In the genomic region with DNA sequence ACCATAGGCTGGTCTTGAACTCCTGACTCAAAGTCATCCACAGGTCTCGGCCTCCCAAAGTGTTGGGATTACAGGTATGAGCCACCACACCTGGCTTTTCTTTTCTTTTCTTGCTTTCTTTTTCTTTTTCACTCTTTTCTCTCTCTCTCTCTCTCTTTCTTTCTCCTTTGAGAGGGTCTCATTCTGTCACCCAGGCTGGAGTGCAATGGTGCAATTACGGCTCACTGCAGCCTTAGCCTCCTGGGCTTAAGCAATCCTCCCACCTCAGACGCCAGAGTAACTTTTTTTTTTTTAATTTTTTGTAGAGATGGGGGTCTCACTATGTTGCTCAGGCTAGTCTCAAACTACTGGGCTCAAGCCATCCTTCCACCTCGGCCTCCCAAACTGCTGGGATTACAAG, we compare ENCODE assay signal across 33 cellular contexts.
"Had no signal": no experiment of that assay in that cellular context is flagged by ENCODE, and none has a peak within 500 bp of the region (broad histone marks: within the 10 kb centered on the region; RNA-seq: fewer than 3 reads in every experiment).

No MANE protein-coding gene starts in this region.

- H3K36me3 ChIP-seq: ascending aorta, cardiac muscle cell had no signal

- H3K9me3 ChIP-seq: ascending aorta had no signal

- H3K4me1 ChIP-seq: ascending aorta had no signal

- H3K4me1 Mint-ChIP-seq: activated CD4-positive, alpha-beta memory T cell treated with anti-CD3 and anti-CD28 coated beads, Interleukin-2, amount 10 ng/mL, durations not matched to agents 7 days and 5 days; activated CD4-positive, alpha-beta T cell treated with anti-CD3 and anti-CD28 coated beads for 36 hours; activated CD4-positive, alpha-beta T cell treated with anti-CD3 and anti-CD28 coated beads, Interleukin-2, amount 10 ng/mL, durations not matched to agents 7 days and 5 days; activated CD8-positive, alpha-beta memory T cell treated with anti-CD3 and anti-CD28 coated beads, Interleukin-2, amount 10 ng/mL, durations not matched to agents 7 days and 5 days; activated naive CD4-positive, alpha-beta T cell treated with anti-CD3 and anti-CD28 coated beads, Interleukin-2, amount 10 ng/mL, durations not matched to agents 7 days and 5 days; activated naive CD4-positive, alpha-beta T cell treated with anti-CD3 and anti-CD28 coated beads, Interleukin-2, amount 50 U/mL, for 24 hours; activated naive CD8-positive, alpha-beta T cell treated with anti-CD3 and anti-CD28 coated beads, Interleukin-2, amount 10 ng/mL, durations not matched to agents 7 days and 5 days; activated naive CD8-positive, alpha-beta T cell treated with anti-CD3 and anti-CD28 coated beads, Interleukin-2, amount 50 U/mL, for 24 hours; central memory CD8-positive, alpha-beta T cell had no signal

- H3K27ac ChIP-seq: ascending aorta, cardiac muscle cell had no signal

- H3K36me3 Mint-ChIP-seq: activated CD8-positive, alpha-beta memory T cell treated with anti-CD3 and anti-CD28 coated beads, Interleukin-2, amount 10 ng/mL, durations not matched to agents 7 days and 5 days; activated naive CD4-positive, alpha-beta T cell treated with anti-CD3 and anti-CD28 coated beads, Interleukin-2, amount 10 ng/mL, durations not matched to agents 7 days and 5 days; activated naive CD4-positive, alpha-beta T cell treated with anti-CD3 and anti-CD28 coated beads, Interleukin-2, amount 50 U/mL, for 24 hours; activated naive CD8-positive, alpha-beta T cell; activated naive CD8-positive, alpha-beta T cell treated with anti-CD3 and anti-CD28 coated beads, Interleukin-2, amount 10 ng/mL, durations not matched to agents 7 days and 5 days; brain had no signal

- H3K27me3 ChIP-seq: ascending aorta, cardiac muscle cell had no signal

- DNase-seq: activated CD4-positive, alpha-beta memory T cell treated with anti-CD3 and anti-CD28 coated beads, Interleukin-2, amount 10 ng/mL, durations not matched to agents 7 days and 5 days; activated CD4-positive, alpha-beta T cell treated with anti-CD3 and anti-CD28 coated beads for 1 hour; activated CD4-positive, alpha-beta T cell treated with anti-CD3 and anti-CD28 coated beads for 36 hours; activated CD4-positive, alpha-beta T cell treated with anti-CD3 and anti-CD28 coated beads for 48 hours; activated CD4-positive, alpha-beta T cell treated with anti-CD3 and anti-CD28 coated beads, Interleukin-2, amount 10 ng/mL, durations not matched to agents 7 days and 5 days; activated CD4-positive, alpha-beta T cell treated with anti-CD3 and anti-CD28 coated beads, Interleukin-2, amount 50 U/mL, for 48 hours; activated CD4-positive, CD25-positive, alpha-beta regulatory T cell; activated CD8-positive, alpha-beta memory T cell treated with anti-CD3 and anti-CD28 coated beads for 24 hours; activated CD8-positive, alpha-beta memory T cell treated with anti-CD3 and anti-CD28 coated beads, Interleukin-2, amount 10 ng/mL, durations not matched to agents 7 days and 5 days; activated CD8-positive, alpha-beta memory T cell treated with anti-CD3 and anti-CD28 coated beads, Interleukin-2, amount 50 U/mL, for 48 hours; activated CD8-positive, alpha-beta T cell treated with anti-CD3 and anti-CD28 coated beads, Interleukin-2, amount 10 ng/mL, durations not matched to agents 7 days and 5 days; activated effector memory CD4-positive, alpha-beta T cell treated with Interleukin-2 at 50 U/mL for 16 hours; activated gamma-delta T cell; activated naive CD4-positive, alpha-beta T cell treated with anti-CD3 and anti-CD28 coated beads, Interleukin-2, amount 10 ng/mL, durations not matched to agents 7 days and 5 days; activated naive CD4-positive, alpha-beta T cell treated with Interleukin-2 at 50 U/mL for 16 hours; activated naive CD8-positive, alpha-beta T cell treated with anti-CD3 and anti-CD28 coated beads, Interleukin-2, amount 10 ng/mL, durations not matched to agents 7 days and 5 days; activated naive CD8-positive, alpha-beta T cell treated with anti-CD3 and anti-CD28 coated beads, Interleukin-2, amount 50 U/mL, for 24 hours; activated T-cell treated with anti-CD3 and anti-CD28 coated beads, Interleukin-2, amount 50 U/mL, for 24 hours; activated T-cell treated with anti-CD3 and anti-CD28 coated beads, Interleukin-2, amount 50 U/mL, for 48 hours; caudate nucleus; cerebellar nuclear complex; T-helper 1 cell; T-helper 2 cell; T-helper 9 cell had no signal

- H3K27ac Mint-ChIP-seq: activated CD4-positive, alpha-beta memory T cell treated with anti-CD3 and anti-CD28 coated beads, Interleukin-2, amount 10 ng/mL, durations not matched to agents 7 days and 5 days; activated CD4-positive, alpha-beta T cell treated with anti-CD3 and anti-CD28 coated beads for 36 hours; activated CD4-positive, alpha-beta T cell treated with anti-CD3 and anti-CD28 coated beads, Interleukin-2, amount 10 ng/mL, durations not matched to agents 7 days and 5 days; activated CD8-positive, alpha-beta memory T cell treated with anti-CD3 and anti-CD28 coated beads, Interleukin-2, amount 10 ng/mL, durations not matched to agents 7 days and 5 days; activated CD8-positive, alpha-beta T cell treated with anti-CD3 and anti-CD28 coated beads, Interleukin-2, amount 10 ng/mL, durations not matched to agents 7 days and 5 days; activated naive CD4-positive, alpha-beta T cell treated with anti-CD3 and anti-CD28 coated beads, Interleukin-2, amount 10 ng/mL, durations not matched to agents 7 days and 5 days; activated naive CD4-positive, alpha-beta T cell treated with anti-CD3 and anti-CD28 coated beads, Interleukin-2, amount 50 U/mL, for 24 hours; activated naive CD8-positive, alpha-beta T cell; activated naive CD8-positive, alpha-beta T cell treated with anti-CD3 and anti-CD28 coated beads, Interleukin-2, amount 10 ng/mL, durations not matched to agents 7 days and 5 days; activated naive CD8-positive, alpha-beta T cell treated with anti-CD3 and anti-CD28 coated beads, Interleukin-2, amount 50 U/mL, for 24 hours; activated T-cell treated with anti-CD3 and anti-CD28 coated beads, Interleukin-2, amount 50 U/mL, for 24 hours; activated T-helper 2 cell treated with anti-CD3 and anti-CD28 coated beads, Interferon-gamma antibody, Interleukin-2, Interleukin-4, amounts not matched to agents 10 μg/mL and 5 μg/mL and 100 μg/mL, durations not matched to agents 14 hours and 24 hours and 36 hours; brain; T-helper 1 cell treated with Interleukin-12 subunit alpha and Interleukin-12 subunit beta and Interleukin-4 antibody, amounts not matched to agents 30 μg/mL and 1 μg/mL, for 36 hours; T-helper 2 cell treated with Interferon-gamma antibody and Interleukin-4, amounts not matched to agents 5 μg/mL and 100 μg/mL, for 36 hours had no signal

- H3K9me3 Mint-ChIP-seq: activated CD4-positive, alpha-beta memory T cell treated with anti-CD3 and anti-CD28 coated beads, Interleukin-2, amount 10 ng/mL, durations not matched to agents 7 days and 5 days; activated CD4-positive, alpha-beta T cell treated with anti-CD3 and anti-CD28 coated beads, Interleukin-2, amount 10 ng/mL, durations not matched to agents 7 days and 5 days; activated naive CD4-positive, alpha-beta T cell treated with anti-CD3 and anti-CD28 coated beads, Interleukin-2, amount 10 ng/mL, durations not matched to agents 7 days and 5 days; activated naive CD4-positive, alpha-beta T cell treated with anti-CD3 and anti-CD28 coated beads, Interleukin-2, amount 50 U/mL, for 24 hours; activated naive CD8-positive, alpha-beta T cell treated with anti-CD3 and anti-CD28 coated beads, Interleukin-2, amount 10 ng/mL, durations not matched to agents 7 days and 5 days; activated naive CD8-positive, alpha-beta T cell treated with anti-CD3 and anti-CD28 coated beads, Interleukin-2, amount 50 U/mL, for 24 hours; activated T-cell treated with anti-CD3 and anti-CD28 coated beads, Interleukin-2, amount 50 U/mL, for 24 hours; activated T-helper 2 cell treated with anti-CD3 and anti-CD28 coated beads, Interferon-gamma antibody, Interleukin-2, Interleukin-4, amounts not matched to agents 10 μg/mL and 5 μg/mL and 100 μg/mL, durations not matched to agents 14 hours and 24 hours and 36 hours; brain; central memory CD8-positive, alpha-beta T cell; T-helper 1 cell treated with Interleukin-12 subunit alpha and Interleukin-12 subunit beta and Interleukin-4 antibody, amounts not matched to agents 30 μg/mL and 1 μg/mL, for 36 hours; T-helper 2 cell treated with Interferon-gamma antibody and Interleukin-4, amounts not matched to agents 5 μg/mL and 100 μg/mL, for 36 hours had no signal

- ATAC-seq: activated CD4-positive, alpha-beta T cell treated with anti-CD3 and anti-CD28 coated beads for 36 hours; activated CD8-positive, alpha-beta memory T cell treated with anti-CD3 and anti-CD28 coated beads, Interleukin-2, amount 10 ng/mL, durations not matched to agents 7 days and 5 days; activated CD8-positive, alpha-beta T cell treated with anti-CD3 and anti-CD28 coated beads, Interleukin-2, amount 10 ng/mL, durations not matched to agents 7 days and 5 days; activated naive CD8-positive, alpha-beta T cell treated with anti-CD3 and anti-CD28 coated beads, Interleukin-2, amount 50 U/mL, for 24 hours had no signal

- H3K4me3 ChIP-seq: cardiac muscle cell had no signal

- H3K4me3 Mint-ChIP-seq: activated CD4-positive, alpha-beta memory T cell treated with anti-CD3 and anti-CD28 coated beads, Interleukin-2, amount 10 ng/mL, durations not matched to agents 7 days and 5 days; activated CD4-positive, alpha-beta T cell treated with anti-CD3 and anti-CD28 coated beads for 36 hours; activated CD4-positive, alpha-beta T cell treated with anti-CD3 and anti-CD28 coated beads, Interleukin-2, amount 10 ng/mL, durations not matched to agents 7 days and 5 days; activated CD8-positive, alpha-beta memory T cell treated with anti-CD3 and anti-CD28 coated beads, Interleukin-2, amount 10 ng/mL, durations not matched to agents 7 days and 5 days; activated CD8-positive, alpha-beta T cell treated with anti-CD3 and anti-CD28 coated beads, Interleukin-2, amount 10 ng/mL, durations not matched to agents 7 days and 5 days; activated naive CD4-positive, alpha-beta T cell treated with anti-CD3 and anti-CD28 coated beads, Interleukin-2, amount 10 ng/mL, durations not matched to agents 7 days and 5 days; activated naive CD4-positive, alpha-beta T cell treated with anti-CD3 and anti-CD28 coated beads, Interleukin-2, amount 50 U/mL, for 24 hours; activated naive CD8-positive, alpha-beta T cell; activated naive CD8-positive, alpha-beta T cell treated with anti-CD3 and anti-CD28 coated beads, Interleukin-2, amount 10 ng/mL, durations not matched to agents 7 days and 5 days; activated naive CD8-positive, alpha-beta T cell treated with anti-CD3 and anti-CD28 coated beads, Interleukin-2, amount 50 U/mL, for 24 hours; activated T-cell treated with anti-CD3 and anti-CD28 coated beads, Interleukin-2, amount 50 U/mL, for 24 hours; brain; central memory CD8-positive, alpha-beta T cell; T-helper 1 cell treated with Interleukin-12 subunit alpha and Interleukin-12 subunit beta and Interleukin-4 antibody, amounts not matched to agents 30 μg/mL and 1 μg/mL, for 36 hours; T-helper 2 cell treated with Interferon-gamma antibody and Interleukin-4, amounts not matched to agents 5 μg/mL and 100 μg/mL, for 36 hours had no signal
